In genomic region chr4:182483685-182484084, GRCh38 we compare ENCODE assay signal across 35 cellular contexts.
"Had no signal": no experiment of that assay in that cellular context is flagged by ENCODE, and none has a peak within 500 bp of the region (broad histone marks: within the 10 kb centered on the region; RNA-seq: fewer than 3 reads in every experiment).

No MANE protein-coding gene starts in this region.

- DNase-seq: activated CD4-positive, alpha-beta memory T cell treated with anti-CD3 and anti-CD28 coated beads for 36 hours; activated CD4-positive, alpha-beta T cell treated with anti-CD3 and anti-CD28 coated beads, Interleukin-2, amount 10 ng/mL, durations not matched to agents 24 days and 14 days; activated CD4-positive, CD25-positive, alpha-beta regulatory T cell treated with anti-CD3 and anti-CD28 coated beads, Interleukin-2, amount 50 U/mL, for 72 hours; activated CD8-positive, alpha-beta memory T cell treated with anti-CD3 and anti-CD28 coated beads, Interleukin-2, amount 50 U/mL, for 4 hours; activated gamma-delta T cell; activated naive CD4-positive, alpha-beta T cell treated with anti-CD3 and anti-CD28 coated beads, Interleukin-2, amount 50 U/mL, for 16 hours; activated T-cell treated with anti-CD3 and anti-CD28 coated beads, Interleukin-2, amount 50 U/mL, for 24 hours; amniotic stem cell; brain microvascular endothelial cell; caudate nucleus; cortex of kidney; effector memory CD8-positive, alpha-beta T cell; erythroblast; gastrocnemius medialis; immature natural killer cell; kidney; left colon; mammary epithelial cell; midbrain; naive thymus-derived CD4-positive, alpha-beta T cell; nucleus accumbens; pancreas; psoas muscle; stimulated activated CD4-positive, alpha-beta T cell treated with anti-CD3 and anti-CD28 coated beads, Interleukin-1b, Interleukin-23, amount 100 ng/mL, for 48 hours; stimulated activated CD4-positive, alpha-beta T cell treated with anti-CD3 and anti-CD28 coated beads, Interleukin-4, amount 100 ng/mL, for 4 hours; stimulated activated CD8-positive, alpha-beta memory T cell treated with anti-CD3 and anti-CD28 coated beads, Interleukin-4, amount 100 ng/mL, for 48 hours; stimulated activated naive B cell treated with anti-CD40 and anti-IgM and Interleukin-4, amounts not matched to agents 10 μg/mL and 1 μg/mL and 100 μg/mL, for 72 hours; T-helper 1 cell; WERI-Rb-1 had no signal

- H3K4me1 Mint-ChIP-seq: activated CD4-positive, alpha-beta T cell treated with anti-CD3 and anti-CD28 coated beads, Interleukin-2, amount 10 ng/mL, durations not matched to agents 24 days and 14 days; immature natural killer cell; naive thymus-derived CD4-positive, alpha-beta T cell; stimulated activated naive B cell treated with anti-CD40 and anti-IgM and Interleukin-4, amounts not matched to agents 10 μg/mL and 1 μg/mL and 100 μg/mL, for 72 hours had no signal

- H3K27ac Mint-ChIP-seq: activated CD4-positive, alpha-beta memory T cell treated with anti-CD3 and anti-CD28 coated beads for 36 hours; activated CD4-positive, alpha-beta T cell treated with anti-CD3 and anti-CD28 coated beads, Interleukin-2, amount 10 ng/mL, durations not matched to agents 24 days and 14 days; activated T-cell treated with anti-CD3 and anti-CD28 coated beads, Interleukin-2, amount 50 U/mL, for 24 hours; effector memory CD8-positive, alpha-beta T cell; immature natural killer cell; naive thymus-derived CD4-positive, alpha-beta T cell; stimulated activated naive B cell treated with anti-CD40 and anti-IgM and Interleukin-4, amounts not matched to agents 10 μg/mL and 1 μg/mL and 100 μg/mL, for 72 hours had no signal

- FAIRE-seq: astrocyte, kidney, pancreas, TTC549 had no signal

- H3K27ac ChIP-seq: brain microvascular endothelial cell, gastrocnemius medialis, hepatocyte, pancreas, psoas muscle, tibial nerve, WERI-Rb-1 had no signal

- H3K36me3 ChIP-seq: brain microvascular endothelial cell, gastrocnemius medialis, pancreas, tibial nerve, WERI-Rb-1 had no signal

- H2AFZ ChIP-seq: hepatocyte had no signal

- H3K4me2 ChIP-seq: hepatocyte, smooth muscle cell had no signal

- H3K9me3 Mint-ChIP-seq: activated CD4-positive, alpha-beta T cell treated with anti-CD3 and anti-CD28 coated beads, Interleukin-2, amount 10 ng/mL, durations not matched to agents 24 days and 14 days; effector memory CD8-positive, alpha-beta T cell; naive thymus-derived CD4-positive, alpha-beta T cell had no signal

- H3K4me3 ChIP-seq: gastrocnemius medialis, hepatocyte, pancreas, psoas muscle, smooth muscle cell, tibial nerve had no signal

- H3K27me3 ChIP-seq: brain microvascular endothelial cell, gastrocnemius medialis, hepatocyte, pancreas, tibial nerve had no signal

- H3K9me3 ChIP-seq: gastrocnemius medialis, pancreas, psoas muscle had no signal

- H3K4me1 ChIP-seq: gastrocnemius medialis, pancreas had no signal

- ATAC-seq: effector memory CD8-positive, alpha-beta T cell; gastrocnemius medialis; left colon; naive thymus-derived CD4-positive, alpha-beta T cell; pancreas; psoas muscle; stimulated activated naive B cell treated with anti-CD40 and anti-IgM and Interleukin-4, amounts not matched to agents 10 μg/mL and 1 μg/mL and 100 μg/mL, for 72 hours had no signal

- H3K36me3 Mint-ChIP-seq: activated CD4-positive, alpha-beta memory T cell treated with anti-CD3 and anti-CD28 coated beads for 36 hours; immature natural killer cell; naive thymus-derived CD4-positive, alpha-beta T cell; stimulated activated naive B cell treated with anti-CD40 and anti-IgM and Interleukin-4, amounts not matched to agents 10 μg/mL and 1 μg/mL and 100 μg/mL, for 72 hours had no signal

- H3K4me3 Mint-ChIP-seq: activated CD4-positive, alpha-beta memory T cell treated with anti-CD3 and anti-CD28 coated beads for 36 hours; activated CD4-positive, alpha-beta T cell treated with anti-CD3 and anti-CD28 coated beads, Interleukin-2, amount 10 ng/mL, durations not matched to agents 24 days and 14 days; activated T-cell treated with anti-CD3 and anti-CD28 coated beads, Interleukin-2, amount 50 U/mL, for 24 hours; effector memory CD8-positive, alpha-beta T cell; immature natural killer cell; naive thymus-derived CD4-positive, alpha-beta T cell; neural crest cell; stimulated activated naive B cell treated with anti-CD40 and anti-IgM and Interleukin-4, amounts not matched to agents 10 μg/mL and 1 μg/mL and 100 μg/mL, for 72 hours had no signal
